ENCODE assay signal across 23 cellular contexts in genomic region chr4:123346944-123347343, GRCh38. TPM values are rescaled to one million over a fixed set of nuclear protein-coding genes. Genes with fewer than 3 reads are reported as not detected.
A peak's percentile ranks its signal among the peaks of the same experiment; 100 is the strongest.
DNase-seq lines count a peak whose midpoint lies in the region; ATAC-seq, FAIRE-seq and TF ChIP-seq lines count a peak whose summit lies in the region.
"Had no signal": no experiment of that assay in that cellular context is flagged by ENCODE, and none has a peak within 500 bp of the region (broad histone marks: within the 10 kb centered on the region; RNA-seq: fewer than 3 reads in every experiment).

No MANE protein-coding gene starts in this region.

- H3K4me1 ChIP-seq in BLaER1 treated with 17β-estradiol and CSF1 and Interleukin-3, amounts not matched to agents 10 nM and 100 nM, result peaks cover 10 to 34% (median 29%) of the 10 kb centered on the region in 10 experiments

- H3K4me3 ChIP-seq in BLaER1 treated with 17β-estradiol and CSF1 and Interleukin-3, amounts not matched to agents 10 nM and 100 nM, result no peak overlapping the region

- no peaks in the 10 kb centered on the region for H4K20me1 ChIP-seq in BLaER1 treated with 17β-estradiol and CSF1 and Interleukin-3, amounts not matched to agents 10 nM and 100 nM

- peak overlapping the region in 9 of 11 experiments; percentile 31 to 67 (median 50); a peak in 16 of 22 replicates for H3K4me2 ChIP-seq in BLaER1 treated with 17β-estradiol and CSF1 and Interleukin-3, amounts not matched to agents 10 nM and 100 nM

- no peak for FAIRE-seq in GM12891 (lab: Jason Lieb, UNC)
- FAIRE-seq: GM18507 had no signal

- no peaks in the 10 kb centered on the region for H3K36me3 ChIP-seq in BLaER1 treated with 17β-estradiol and CSF1 and Interleukin-3, amounts not matched to agents 10 nM and 100 nM
- H3K36me3 ChIP-seq in KOPT-K1 (ENCODE audit: insufficient read depth, low read length), result no peaks in the 10 kb centered on the region

- ATAC-seq in GM21367 (IDR thresholded peaks at IDR 0.05; ENCODE audit: unreplicated experiment) (peak; percentile 43), HG03064 (IDR thresholded peaks at IDR 0.05; ENCODE audit: low read depth, unreplicated experiment) (peak; percentile 48)
- ATAC-seq: HCT116, Panc1, SK-N-SH treated with all-trans-retinoic acid at 6 μM for 48 hours had no signal

- H3K27ac ChIP-seq in BLaER1 treated with 17β-estradiol and CSF1 and Interleukin-3, amounts not matched to agents 10 nM and 100 nM, result no peak overlapping the region
- peak overlapping the region; percentile 31 for H3K27ac ChIP-seq in KOPT-K1 (ENCODE audit: low read depth, low read length, poor library complexity, severe bottlenecking)

- no peak for TF ChIP-seq POLR2A in GM12891 (IDR thresholded peaks at IDR 0.05; ENCODE audit: low read depth, low read length)

- DNase-seq in foreskin melanocyte, result no peak
- no peak for DNase-seq in UCSD-AML1 (lab: John Stamatoyannopoulos, UW; ENCODE audit: unreplicated experiment)
- DNase-seq in RKO (ENCODE audit: low spot score), result no peak
- no peak for DNase-seq in GM12891 (ENCODE audit: insufficient read length, low spot score)
- DNase-seq: 8988T, C1 segment of cervical spinal cord, DMS153, KG1, MM.1S, NCI-H1105, NCI-H187 treated with DMSO at 0.1 percent for 48 hours, NCI-H2171, NCI-H446 treated with DMSO at 0.1 percent for 48 hours, NCI-H82, Right ventricle myocardium superior had no signal

- no peak overlapping the region for H3K9ac ChIP-seq in BLaER1 treated with 17β-estradiol and CSF1 and Interleukin-3, amounts not matched to agents 10 nM and 100 nM

- no peaks in the 10 kb centered on the region for H3K27me3 ChIP-seq in BLaER1 treated with 17β-estradiol and CSF1 and Interleukin-3, amounts not matched to agents 10 nM and 100 nM

- H3K9me3 ChIP-seq in BLaER1 treated with 17β-estradiol and CSF1 and Interleukin-3, amounts not matched to agents 10 nM and 100 nM (replicated peaks in 1 of 11), result peaks cover 0 to 15% (median 5%) of the 10 kb centered on the region in 11 experiments; a peak in 6 of 22 replicates
- no peaks in the 10 kb centered on the region for H3K9me3 ChIP-seq in KOPT-K1 (ENCODE audit: insufficient read depth, low read length, poor library complexity, severe bottlenecking)

TF ChIP-seq in GM12891, 5 proteins besides CTCF, POLR2A, EP300 and RAD21:
- TF ChIP-seq POU2F2 (IDR thresholded peaks at IDR 0.05; ENCODE audit: low read depth, low read length), result no peak
- TF ChIP-seq POLR2AphosphoS5 (IDR thresholded peaks at IDR 0.05; ENCODE audit: low read depth, low read length), result no peak
- TF ChIP-seq TAF1 (IDR thresholded peaks at IDR 0.05; ENCODE audit: low read depth, low read length), result no peak
- TF ChIP-seq SPI1 (IDR thresholded peaks at IDR 0.05; ENCODE audit: low read depth, low read length), result no peak
- no peak for TF ChIP-seq PAX5 (IDR thresholded peaks at IDR 0.05; ENCODE audit: insufficient read depth, low read length, severe bottlenecking)
TF ChIP-seq in GM12891: peak in this region for 0.

RNA-seq across cellular contexts. Expression of gene SPRY1, which starts 49.7 kb away (rescaled TPM):
- polyA plus RNA-seq in GM12891 (2012; ENCODE audit: low read depth, missing spikeins), result 0.28 TPM
